ENCODE assay signal across 16 cellular contexts in the genomic region with DNA sequence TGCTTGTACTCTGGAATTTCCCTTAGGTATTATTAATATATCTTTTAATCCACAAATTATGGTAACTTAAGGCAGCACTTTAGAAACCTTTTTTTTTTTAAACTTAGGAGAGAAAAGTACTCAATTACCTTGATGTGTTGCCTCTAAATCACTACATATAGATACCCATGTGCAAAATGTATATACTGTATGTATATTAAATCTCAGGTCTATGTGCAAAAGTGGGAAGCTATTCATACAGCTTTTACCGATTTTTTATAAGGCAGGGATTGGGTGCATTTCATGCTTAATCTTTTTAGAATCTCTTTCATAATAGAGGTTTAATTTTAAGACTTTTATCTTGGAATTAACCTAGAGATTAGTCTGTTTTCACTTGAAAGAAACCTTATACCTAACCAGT. TPM values are rescaled to one million over a fixed set of nuclear protein-coding genes. Genes with fewer than 3 reads are reported as not detected.
DNase-seq lines count a peak whose midpoint lies in the region; ATAC-seq, FAIRE-seq and TF ChIP-seq lines count a peak whose summit lies in the region.
"Had no signal": no experiment of that assay in that cellular context is flagged by ENCODE, and none has a peak within 500 bp of the region (broad histone marks: within the 10 kb centered on the region; RNA-seq: fewer than 3 reads in every experiment).

No MANE protein-coding gene starts in this region.

- CTCF ChIA-PET in A549 (lab: Yijun Ruan, JAX), result interaction anchor here (0.8 to 2.6 kb wide), 4 partner anchors 22 to 318 kb away, joined by 3 to 12 read pairs (median 4); no protein-coding TSS in a partner anchor

- H3K4me1 ChIP-seq in A549, result peaks cover 29% of the 10 kb centered on the region
- H3K4me1 ChIP-seq in DND-41 (ENCODE audit: insufficient read depth, low read length), result peaks cover 43% of the 10 kb centered on the region

- no peaks in the 10 kb centered on the region for H3K27me3 ChIP-seq in DND-41 (ENCODE audit: insufficient read depth, low read length, poor library complexity)
- H3K27me3 ChIP-seq in H7 (ENCODE audit: control insufficient read depth, insufficient read depth, low read length), result no peaks in the 10 kb centered on the region

- peak overlapping the region; percentile 77 for H3K4me2 ChIP-seq in A549
- H3K4me2 ChIP-seq in DND-41 (ENCODE audit: insufficient read depth, low read length), result peak overlapping the region; percentile 82

- 41% methylated on average over 1 of the region's 1 CpG for WGBS in A549 (ENCODE audit: missing lambda C conversion rate)

- H2AFZ ChIP-seq in DND-41 (ENCODE audit: low read depth, low read length), result no peak overlapping the region

- TF ChIP-seq CTCF in A549 (IDR thresholded peaks at IDR 0.05), result no peak
- TF ChIP-seq CTCF in DND-41 (IDR thresholded peaks at IDR 0.05; ENCODE audit: borderline replicate concordance, extremely low read depth, low read length, poor library complexity, severe bottlenecking), result no peak
- TF ChIP-seq CTCF in fibroblast of villous mesenchyme (IDR thresholded peaks at IDR 0.05; ENCODE audit: insufficient read depth, low read depth, low read length), result no peak

- no peaks in the 10 kb centered on the region for H3K36me3 ChIP-seq in DND-41 (ENCODE audit: insufficient read depth, low read length)
- no peaks in the 10 kb centered on the region for H3K36me3 ChIP-seq in SK-N-MC (ENCODE audit: insufficient read depth, low read length)
- H3K36me3 ChIP-seq in H7 (replicated peaks; ENCODE audit: control insufficient read depth, insufficient read depth, low read length), result no peaks in the 10 kb centered on the region

- ATAC-seq in A549, result no peak
- ATAC-seq in DND-41 (ENCODE audit: insufficient read depth, low read depth), result no peak

- DNase-seq in A549 (ENCODE audit: low read depth in 1 of 2, low spot score in 1 of 2), result no peak
- DNase-seq in DND-41, result no peak
- DNase-seq in SK-N-MC (ENCODE audit: low read depth, low spot score), result no peak
- DNase-seq in fibroblast of villous mesenchyme (ENCODE audit: low read depth), result no peak
- no peak for DNase-seq in DMS 273 treated with DMSO at 0.1 percent for 48 hours (lab: John Stamatoyannopoulos, UW)
- no peak for DNase-seq in kidney glomerular epithelial cell (lab: John Stamatoyannopoulos, UW)
- no peak for DNase-seq in mesenteric fat pad (ENCODE audit: low spot score)
- DNase-seq in H7, result no peak
- DNase-seq: activated effector memory CD4-positive, alpha-beta T cell treated with anti-CD3 and anti-CD28 coated beads, Interleukin-2, amount 50 U/mL, for 16 hours; aorta; Calu3; glutamatergic neuron; HFFc6; IMR-90; NCI-H526 treated with DMSO at 0.1 percent for 48 hours had no signal

- H3K9me3 ChIP-seq in A549, result no peaks in the 10 kb centered on the region
- H3K9me3 ChIP-seq in DND-41 (ENCODE audit: insufficient read depth, low read length, severe bottlenecking), result no peaks in the 10 kb centered on the region
- H3K9me3 ChIP-seq in SK-N-MC (ENCODE audit: low read depth, low read length), result no peaks in the 10 kb centered on the region

- H3K9ac ChIP-seq in DND-41 (ENCODE audit: low read depth, low read length) (peak overlapping the region; percentile 81; the same call in 1 of the 2 replicates), SK-N-MC (ENCODE audit: insufficient read length) (peak overlapping the region; percentile 81)

- no peak for TF ChIP-seq RAD21 in A549 (conservative IDR thresholded peaks at IDR 0.05 in 1 of 2, IDR thresholded peaks at IDR 0.05 in 1 of 2)

- H3K4me3 ChIP-seq in A549 (no peak overlapping the region), DND-41 (ENCODE audit: low read depth in 1 of 2, low read length in 2 of 2) (peak overlapping the region in 1 of 2 experiments; percentile 65; a peak in 1 of 4 replicates), SK-N-MC (peak overlapping the region; percentile 79), fibroblast of villous mesenchyme (ENCODE audit: low read depth, low read length) (peak overlapping the region; percentile 94), H7 (ENCODE audit: insufficient read depth, low read depth, low read length) (no peak overlapping the region)

- peaks cover 82% of the 10 kb centered on the region for H3K79me2 ChIP-seq in DND-41 (ENCODE audit: insufficient read depth, low read length)

- peaks cover 3% of the 10 kb centered on the region; the same call in 1 of the 2 replicates for H4K20me1 ChIP-seq in DND-41 (ENCODE audit: insufficient read depth, low read length)

- no peak for FAIRE-seq in A549 (lab: Jason Lieb, UNC)
- FAIRE-seq: islet of Langerhans had no signal

- TF ChIP-seq EP300 in A549 (IDR thresholded peaks at IDR 0.05), result no peak

- H3K27ac ChIP-seq in A549, result no peak overlapping the region
- H3K27ac ChIP-seq in DND-41 (ENCODE audit: low read length), result no peak overlapping the region; the same call in 1 of the 2 replicates
- H3K27ac ChIP-seq in SK-N-MC, result peak overlapping the region; percentile 96

- TF ChIP-seq POLR2A in A549 (IDR thresholded peaks at IDR 0.05; ENCODE audit: low read length), result no peak

- POLR2A ChIA-PET in A549 (lab: Yijun Ruan, JAX), result interaction anchor here (1.3 kb wide), 1 partner anchor 40 kb away, joined by 5 read pairs; no protein-coding TSS in a partner anchor

TF ChIP-seq in A549, 52 proteins besides CTCF, POLR2A, EP300 and RAD21:
- no peak for TF ChIP-seq ESRRA (IDR thresholded peaks at IDR 0.05; ENCODE audit: borderline replicate concordance, low read length)
- TF ChIP-seq HOXB13 (CRISPR knock-in tag; IDR thresholded peaks at IDR 0.05; ENCODE audit: low read depth), result no peak
- no peak for TF ChIP-seq CHD2 (IDR thresholded peaks at IDR 0.05; ENCODE audit: low read length, partially characterized antibody)
- TF ChIP-seq NR3C1 (IDR thresholded peaks at IDR 0.05), result no peak
- no peak for TF ChIP-seq EHMT2 (IDR thresholded peaks at IDR 0.05; ENCODE audit: low read depth)
- TF ChIP-seq NFE2L2 (conservative IDR thresholded peaks at IDR 0.05; ENCODE audit: low read length), result no peak
- no peak for TF ChIP-seq FOSL2 (IDR thresholded peaks at IDR 0.05)
- no peak for TF ChIP-seq FOSL2 (CRISPR knock-in tag; IDR thresholded peaks at IDR 0.05)
- no peak for TF ChIP-seq CHD4 (IDR thresholded peaks at IDR 0.05; ENCODE audit: borderline replicate concordance)
- TF ChIP-seq GATA3 (IDR thresholded peaks at IDR 0.05; ENCODE audit: borderline replicate concordance), result no peak
- no peak for TF ChIP-seq NPAS2 (CRISPR knock-in tag; IDR thresholded peaks at IDR 0.05; ENCODE audit: borderline replicate concordance)
- TF ChIP-seq ZFP36 (IDR thresholded peaks at IDR 0.05; ENCODE audit: borderline replicate concordance, partially characterized antibody), result no peak
- TF ChIP-seq, protein P1, sequence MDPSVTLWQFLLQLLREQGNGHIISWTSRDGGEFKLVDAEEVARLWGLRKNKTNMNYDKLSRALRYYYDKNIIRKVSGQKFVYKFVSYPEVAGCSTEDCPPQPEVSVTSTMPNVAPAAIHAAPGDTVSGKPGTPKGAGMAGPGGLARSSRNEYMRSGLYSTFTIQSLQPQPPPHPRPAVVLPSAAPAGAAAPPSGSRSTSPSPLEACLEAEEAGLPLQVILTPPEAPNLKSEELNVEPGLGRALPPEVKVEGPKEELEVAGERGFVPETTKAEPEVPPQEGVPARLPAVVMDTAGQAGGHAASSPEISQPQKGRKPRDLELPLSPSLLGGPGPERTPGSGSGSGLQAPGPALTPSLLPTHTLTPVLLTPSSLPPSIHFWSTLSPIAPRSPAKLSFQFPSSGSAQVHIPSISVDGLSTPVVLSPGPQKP (IDR thresholded peaks at IDR 0.05; ENCODE audit: low read depth, low read length), result no peak
- no peak for TF ChIP-seq CBX2 (IDR thresholded peaks at IDR 0.05; ENCODE audit: borderline replicate concordance, low read depth)
- TF ChIP-seq PHF8 (IDR thresholded peaks at IDR 0.05; ENCODE audit: borderline replicate concordance, low read depth), result no peak
- TF ChIP-seq HOXB5 (CRISPR knock-in tag; IDR thresholded peaks at IDR 0.05), result no peak
- no peak for TF ChIP-seq ZNF302 (CRISPR knock-in tag; IDR thresholded peaks at IDR 0.05)
- TF ChIP-seq, protein P2, sequence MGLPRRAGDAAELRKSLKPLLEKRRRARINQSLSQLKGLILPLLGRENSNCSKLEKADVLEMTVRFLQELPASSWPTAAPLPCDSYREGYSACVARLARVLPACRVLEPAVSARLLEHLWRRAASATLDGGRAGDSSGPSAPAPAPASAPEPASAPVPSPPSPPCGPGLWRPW (IDR thresholded peaks at IDR 0.05), result no peak
- no peak for TF ChIP-seq HEYL (CRISPR knock-in tag; IDR thresholded peaks at IDR 0.05)
- no peak for TF ChIP-seq RFX5 (IDR thresholded peaks at IDR 0.05)
- TF ChIP-seq RCOR1 (IDR thresholded peaks at IDR 0.05; ENCODE audit: low read depth, low read length), result no peak

RNA-seq across cellular contexts. Expression of a gene that starts 3.4 kb away (rescaled TPM):
- polyA plus RNA-seq in A549 (2011; rRNA removed) (115 and 130 TPM in 2 replicates), A549 (2017; fragmentation: RNase III; extraction: RNeasy Plus Mini Kit Qiagen cat#74134 plus additional on column Dnase treatment) (34.6 to 39.0 TPM (median 36.3 TPM) in 3 replicates)
- polyA plus RNA-seq in A549 (2012; cell fraction: cytosol; rRNA removed), result 23.2 and 24.9 TPM in 2 replicates
- polyA plus RNA-seq in A549 (2012; cell fraction: nucleus; rRNA removed), result 20.9 and 29.1 TPM in 2 replicates
- polyA minus RNA-seq in A549 (2011; rRNA and poly(A)+ RNA removed), result 88.9 and 93.5 TPM in 2 replicates
- total RNA-seq in fibroblast of villous mesenchyme (65.1 and 88.1 TPM in 2 replicates), mesenteric fat pad (46.2 TPM)
- 61.1 and 90.4 TPM in 2 replicates for total RNA-seq in H7 (2014; rRNA removed; shearing (Covaris generic))

Comparison
In these comparisons a context has a peak if more than half of its experiments do, and no peak if none do; other contexts are left out.
1. H3K4me3 ChIP-seq: peak in SK-N-MC (single experiment) and fibroblast of villous mesenchyme (single experiment); none in A549 (single experiment) and H7 (single experiment).